In the genomic region with DNA sequence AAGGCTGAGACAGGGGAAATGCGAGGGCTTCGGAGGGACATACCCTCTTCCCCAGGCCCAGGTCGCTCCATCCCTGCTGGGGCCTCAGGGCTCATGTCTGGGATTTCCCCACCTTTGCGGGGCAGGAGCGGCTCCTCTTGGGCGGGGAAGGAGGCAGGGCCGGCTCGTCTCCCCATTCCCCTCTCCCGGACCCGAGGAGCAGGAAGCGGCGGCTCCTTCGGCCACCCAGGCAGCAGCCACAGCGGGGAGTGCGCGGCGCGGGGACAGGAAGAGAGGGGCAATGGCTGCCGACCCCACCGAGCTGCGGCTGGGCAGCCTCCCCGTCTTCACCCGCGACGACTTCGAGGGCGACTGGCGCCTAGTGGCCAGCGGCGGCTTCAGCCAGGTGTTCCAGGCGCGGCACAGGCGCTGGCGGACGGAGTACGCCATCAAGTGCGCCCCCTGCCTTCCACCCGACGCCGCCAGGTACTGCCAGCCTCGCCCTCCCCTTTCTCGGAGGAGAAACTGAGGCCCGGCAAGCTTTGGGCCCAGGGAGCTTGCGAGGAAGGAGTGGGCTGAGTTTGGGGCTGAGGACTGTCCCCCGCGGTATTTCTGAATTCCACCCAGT, we compare ENCODE assay signal across 15 cellular contexts. TPM values are rescaled to one million over a fixed set of nuclear protein-coding genes. Genes with fewer than 3 reads are reported as not detected.
DNase-seq lines count a peak whose midpoint lies in the region; ATAC-seq, FAIRE-seq and TF ChIP-seq lines count a peak whose summit lies in the region.
"Had no signal": no experiment of that assay in that cellular context is flagged by ENCODE, and none has a peak within 500 bp of the region (broad histone marks: within the 10 kb centered on the region; RNA-seq: fewer than 3 reads in every experiment).

TSS of gene ANKK1 (plus strand) at position 175 of the 607 bp plus-strand sequence. CDS start at position 281, 106 bp downstream.

- no peaks in the 10 kb centered on the region for H3K4me1 Mint-ChIP-seq in activated CD4-positive, alpha-beta T cell treated with anti-CD3 and anti-CD28 coated beads, Interleukin-2, amount 10 ng/mL, durations not matched to agents 7 days and 5 days

- no peak for FAIRE-seq in pancreas (lab: Jason Lieb, UNC)

- CTCF ChIA-PET in OCI-LY7 (lab: Charles Lee; ENCODE audit: unreplicated experiment) = no interaction called here
- CTCF ChIA-PET in activated CD4-positive, alpha-beta T cell treated with anti-CD3 and anti-CD28 coated beads, Interleukin-2, amount 10 ng/mL, durations not matched to agents 7 days and 5 days (lab: Charles Lee) = no interaction called here

- no peaks in the 10 kb centered on the region for H4K20me1 ChIP-seq in OCI-LY7 (ENCODE audit: insufficient read depth, low read length)

- POLR2A ChIA-PET in OCI-LY7 (lab: Charles Lee) = no interaction called here
- POLR2A ChIA-PET in activated CD4-positive, alpha-beta T cell treated with anti-CD3 and anti-CD28 coated beads, Interleukin-2, amount 10 ng/mL, durations not matched to agents 7 days and 5 days (lab: Charles Lee) = no interaction called here

- no peak for TF ChIP-seq POLR2A in esophagus squamous epithelium (IDR thresholded peaks at IDR 0.05)

- H3K9me3 Mint-ChIP-seq in activated CD4-positive, alpha-beta T cell treated with anti-CD3 and anti-CD28 coated beads, Interleukin-2, amount 10 ng/mL, durations not matched to agents 7 days and 5 days = no peaks in the 10 kb centered on the region

- H3K27ac ChIP-seq in esophagus squamous epithelium (peak within 1 kb of the TSS in 1 of 4 donors; percentile 17), pancreas (no peak within 1 kb of the TSS), OCI-LY7 (ENCODE audit: low read depth, low read length, poor library complexity, severe bottlenecking) (no peak within 1 kb of the TSS)

- H3K27me3 Mint-ChIP-seq in activated CD4-positive, alpha-beta T cell treated with anti-CD3 and anti-CD28 coated beads, Interleukin-2, amount 10 ng/mL, durations not matched to agents 7 days and 5 days = peaks cover 2% of the 10 kb centered on the region

- H3K9me3 ChIP-seq in esophagus squamous epithelium = no peaks in the 10 kb centered on the region
- H3K9me3 ChIP-seq in pancreas = no peaks in the 10 kb centered on the region
- no peaks in the 10 kb centered on the region for H3K9me3 ChIP-seq in OCI-LY7 (ENCODE audit: low read length)

- no peak for DNase-seq in GM06990 (ENCODE audit: extremely low read depth, insufficient read length)
- peak; percentile 28 to 29 for DNase-seq in NCI-H1930 (lab: John Stamatoyannopoulos, UW)
- DNase-seq in esophagus squamous epithelium (lab: John Stamatoyannopoulos, UW) = no peak
- DNase-seq in pancreas = peak in 4 of 6 donors; percentile 6 to 74 (median 30)
- no peak for DNase-seq in OCI-LY7 (ENCODE audit: low spot score)
- no peak for DNase-seq in effector CD4-positive, alpha-beta T cell
- DNase-seq in activated CD4-positive, alpha-beta T cell treated with anti-CD3 and anti-CD28 coated beads, Interleukin-2, amount 10 ng/mL, durations not matched to agents 7 days and 5 days = no peak
- DNase-seq: cerebellar nuclear complex; kidney glomerular epithelial cell; NCI-H446 treated with DMSO at 0.1 percent for 48 hours; stimulated activated naive CD8-positive, alpha-beta T cell treated with anti-CD3 and anti-CD28 coated beads, Interleukin-15, Interleukin-2, amounts not matched to agents 100 U/mL and 50 U/mL, for 24 hours; SW 1271 had no signal

- ATAC-seq in pancreas = peak in 3 of 4 donors; percentile 75 to 96 (median 83)
- ATAC-seq in GM18520 (IDR thresholded peaks at IDR 0.05; ENCODE audit: unreplicated experiment) = no peak
- ATAC-seq: stimulated activated naive CD8-positive, alpha-beta T cell treated with anti-CD3 and anti-CD28 coated beads, Interleukin-15, Interleukin-2, amounts not matched to agents 100 U/mL and 50 U/mL, for 24 hours had no signal

- intact Hi-C loops in esophagus squamous epithelium (cut with DNase I) = no loop called here
- intact Hi-C loops in pancreas (cut with DNase I) = no loop called here
- intact Hi-C loops in OCI-LY7 (cut with micrococcal nuclease; ENCODE audit: unreplicated experiment) = no loop called here

- no TSS peak for BruUV-seq in OCI-LY7 (replicated peaks; lab: Mats Ljungman, UMichigan)

- TF ChIP-seq CTCF in GM06990 (IDR thresholded peaks at IDR 0.05; ENCODE audit: insufficient read depth, low read length, poor library complexity, severe bottlenecking) (peak; percentile 43), esophagus squamous epithelium (IDR thresholded peaks at IDR 0.05) (peak in 5 of 6 experiments; percentile 43 to 69 (median 46)), pancreas (IDR thresholded peaks at IDR 0.05) (peak in 2 of 4 donors; percentile 20 to 33), OCI-LY7 (conservative IDR thresholded peaks at IDR 0.05; ENCODE audit: low read length) (no peak)

- no peaks in the 10 kb centered on the region for H3K79me2 ChIP-seq in OCI-LY7 (ENCODE audit: insufficient read depth, low read depth, low read length)

- H3K4me2 ChIP-seq in OCI-LY7 (ENCODE audit: low read length) = no peak within 1 kb of the TSS

- 29 to 40% methylated on average over 1 to 4 of the region's 46 CpGs for WGBS in esophagus squamous epithelium, 2 donors
- 8 to 14% methylated on average over 26 to 46 of the region's 46 CpGs for WGBS in pancreas, 2 donors

- H3K9me2 ChIP-seq in OCI-LY7 (ENCODE audit: insufficient read depth, low read length) = no peaks in the 10 kb centered on the region

- H3K27ac Mint-ChIP-seq in activated CD4-positive, alpha-beta T cell treated with anti-CD3 and anti-CD28 coated beads, Interleukin-2, amount 10 ng/mL, durations not matched to agents 7 days and 5 days = no peak within 1 kb of the TSS

- no peak within 1 kb of the TSS for H3K4me3 Mint-ChIP-seq in activated CD4-positive, alpha-beta T cell treated with anti-CD3 and anti-CD28 coated beads, Interleukin-2, amount 10 ng/mL, durations not matched to agents 7 days and 5 days

- H3K27me3 ChIP-seq in GM06990 (replicated peaks; ENCODE audit: control insufficient read depth, insufficient read depth, low read length) (peaks cover 4% of the 10 kb centered on the region; the same call in 1 of the 2 replicates), esophagus squamous epithelium (peaks cover 0 to 34% (median 0%) of the 10 kb centered on the region in 4 donors), pancreas (peaks cover 0 to 6% (median 0%) of the 10 kb centered on the region in 4 donors)

- H3K36me3 Mint-ChIP-seq in activated CD4-positive, alpha-beta T cell treated with anti-CD3 and anti-CD28 coated beads, Interleukin-2, amount 10 ng/mL, durations not matched to agents 7 days and 5 days (ENCODE audit: low read depth) = no peaks in the 10 kb centered on the region

- H2AFZ ChIP-seq in OCI-LY7 (ENCODE audit: low read length) = no peak within 1 kb of the TSS

- H3K4me1 ChIP-seq in esophagus squamous epithelium = peaks cover 0 to 22% (median 8%) of the 10 kb centered on the region in 3 donors
- no peaks in the 10 kb centered on the region for H3K4me1 ChIP-seq in pancreas
- no peaks in the 10 kb centered on the region for H3K4me1 ChIP-seq in OCI-LY7 (ENCODE audit: insufficient read depth, low read length, poor library complexity, severe bottlenecking)

- H3K4me3 ChIP-seq in GM06990 (replicated peaks; ENCODE audit: low read depth, low read length) (no peak within 1 kb of the TSS), esophagus squamous epithelium (peak within 1 kb of the TSS; percentile 25 to 57 (median 35)), pancreas (peak within 1 kb of the TSS in 1 of 4 donors; percentile 36), OCI-LY7 (ENCODE audit: low read depth, low read length, poor library complexity, severe bottlenecking) (no peak within 1 kb of the TSS)

- H3K36me3 ChIP-seq in GM06990 (ENCODE audit: control insufficient read depth, insufficient read depth, low read length) (no peaks in the 10 kb centered on the region), esophagus squamous epithelium (no peaks in the 10 kb centered on the region), pancreas (no peaks in the 10 kb centered on the region), OCI-LY7 (ENCODE audit: insufficient read depth, low read length) (no peaks in the 10 kb centered on the region)

RNA-seq across cellular contexts. Expression of gene ANKK1, which starts in this region (rescaled TPM):
- total RNA-seq in esophagus squamous epithelium (1 to 10 TPM in 2 of 4 donors, under 1 TPM in 2; 0.21 to 2.7 (median 1.0) TPM), pancreas (under 1 TPM in 5 of 6 donors, not detected in 1; 0.12 to 0.23 (median 0.14) TPM), OCI-LY7 (2022) (not detected in 2 replicates)
- 1 to 10 TPM in 1 of 2 donors, under 1 TPM in 1; 0.92 to 2.1 TPM for polyA plus RNA-seq in pancreas
- not detected in 2 replicates for total RNA-seq in OCI-LY7 (2014; rRNA removed; shearing (Covaris generic))
- total RNA-seq in activated CD4-positive, alpha-beta T cell treated with anti-CD3 and anti-CD28 coated beads, Interleukin-2, amount 10 ng/mL, durations not matched to agents 7 days and 5 days = under 1 TPM in 1 of 2 experiments, not detected in 1; 0.15 TPM
- total RNA-seq: HT1080, skeletal muscle tissue had no signal

Comparison
In these comparisons a context has a peak if more than half of its experiments do, and no peak if none do; other contexts are left out.
1. DNase-seq: peak in NCI-H1930 (2 of 2) and pancreas (4 of 6); none in GM06990 (single experiment), esophagus squamous epithelium (single experiment), OCI-LY7 (single experiment), effector CD4-positive, alpha-beta T cell (single experiment) and activated CD4-positive, alpha-beta T cell treated with anti-CD3 and anti-CD28 coated beads, Interleukin-2, amount 10 ng/mL, durations not matched to agents 7 days and 5 days (single experiment).
2. H3K4me3 ChIP-seq: peak in esophagus squamous epithelium (4 of 4); none in GM06990 (single experiment) and OCI-LY7 (single experiment).